1 cellular context compared by ENCODE assay signal in the genomic region with DNA sequence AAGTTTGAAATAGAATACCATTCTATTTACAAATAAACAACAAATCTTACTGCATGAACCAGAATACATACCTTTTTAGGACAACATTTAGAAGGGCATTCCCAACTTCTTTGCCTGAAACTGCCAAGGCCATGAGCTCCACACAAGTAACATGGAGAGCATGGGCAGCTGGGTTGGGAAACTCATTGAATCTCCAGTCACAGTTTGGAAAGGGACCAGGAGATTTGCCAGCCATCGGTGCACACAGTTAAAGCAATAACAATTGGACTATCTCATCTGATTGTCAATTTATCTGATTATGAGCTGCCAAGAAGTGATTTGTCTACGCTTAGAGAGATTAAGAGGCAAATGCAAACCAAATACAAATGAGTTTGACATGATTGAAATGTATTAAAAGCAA.
TF ChIP-seq lines count a peak whose summit lies in the region.

No MANE protein-coding gene starts in this region.

TF ChIP-seq in K562, 482 proteins besides CTCF, POLR2A, EP300 and RAD21:
- TF ChIP-seq PPARD (CRISPR knock-in tag; IDR thresholded peaks at IDR 0.05) (no peak), ZNF76 (CRISPR knock-in tag; IDR thresholded peaks at IDR 0.05; ENCODE audit: borderline replicate concordance) (no peak), HCFC1 (IDR thresholded peaks at IDR 0.05; ENCODE audit: low read depth, low read length) (no peak), AFF1 (IDR thresholded peaks at IDR 0.05; ENCODE audit: low read depth in 1 of 2, partially characterized antibody in 2 of 2) (no peak), HDAC6 (IDR thresholded peaks at IDR 0.05; ENCODE audit: low read depth, low read length) (no peak), SMARCE1 (IDR thresholded peaks at IDR 0.05) (no peak), MAZ (CRISPR knock-in tag; conservative IDR thresholded peaks at IDR 0.05 in 1 of 2, IDR thresholded peaks at IDR 0.05 in 1 of 2) (no peak)
- TF ChIP-seq, protein P1, sequence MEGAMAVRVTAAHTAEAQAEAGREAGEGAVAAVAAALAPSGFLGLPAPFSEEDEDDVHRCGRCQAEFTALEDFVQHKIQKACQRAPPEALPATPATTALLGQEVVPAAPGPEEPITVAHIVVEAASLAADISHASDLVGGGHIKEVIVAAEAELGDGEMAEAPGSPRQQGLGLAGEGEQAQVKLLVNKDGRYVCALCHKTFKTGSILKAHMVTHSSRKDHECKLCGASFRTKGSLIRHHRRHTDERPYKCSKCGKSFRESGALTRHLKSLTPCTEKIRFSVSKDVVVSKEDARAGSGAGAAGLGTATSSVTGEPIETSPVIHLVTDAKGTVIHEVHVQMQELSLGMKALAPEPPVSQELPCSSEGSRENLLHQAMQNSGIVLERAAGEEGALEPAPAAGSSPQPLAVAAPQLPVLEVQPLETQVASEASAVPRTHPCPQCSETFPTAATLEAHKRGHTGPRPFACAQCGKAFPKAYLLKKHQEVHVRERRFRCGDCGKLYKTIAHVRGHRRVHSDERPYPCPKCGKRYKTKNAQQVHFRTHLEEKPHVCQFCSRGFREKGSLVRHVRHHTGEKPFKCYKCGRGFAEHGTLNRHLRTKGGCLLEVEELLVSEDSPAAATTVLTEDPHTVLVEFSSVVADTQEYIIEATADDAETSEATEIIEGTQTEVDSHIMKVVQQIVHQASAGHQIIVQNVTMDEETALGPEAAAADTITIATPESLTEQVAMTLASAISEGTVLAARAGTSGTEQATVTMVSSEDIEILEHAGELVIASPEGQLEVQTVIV (CRISPR knock-in tag; IDR thresholded peaks at IDR 0.05; ENCODE audit: borderline replicate concordance), result no peak
